In the genomic region with DNA sequence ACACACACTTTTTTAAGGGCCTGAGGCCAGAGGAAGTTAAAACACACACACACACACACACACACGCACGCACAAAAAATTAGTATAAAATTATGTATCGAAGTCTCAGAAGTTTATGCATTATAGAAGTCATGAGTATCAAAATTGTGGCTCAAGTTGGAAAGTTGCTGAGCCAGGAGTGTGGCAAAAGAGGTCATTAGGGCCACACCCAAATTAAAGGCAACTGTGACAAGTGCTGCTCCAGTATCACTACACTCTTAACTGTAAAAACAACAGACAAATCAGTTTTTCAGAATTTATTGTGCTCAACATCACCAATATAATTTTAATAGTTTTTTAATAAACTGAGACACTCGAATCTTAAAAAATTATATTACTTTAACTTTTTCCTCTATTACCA, we compare ENCODE assay signal across 14 cellular contexts. TPM values are rescaled to one million over a fixed set of nuclear protein-coding genes. Genes with fewer than 3 reads are reported as not detected.
A peak's percentile ranks its signal among the peaks of the same experiment; 100 is the strongest.
DNase-seq lines count a peak whose midpoint lies in the region; ATAC-seq and TF ChIP-seq lines count a peak whose summit lies in the region.
"Had no signal": no experiment of that assay in that cellular context is flagged by ENCODE, and none has a peak within 500 bp of the region (broad histone marks: within the 10 kb centered on the region; RNA-seq: fewer than 3 reads in every experiment).

No MANE protein-coding gene starts in this region.

- no peak overlapping the region for H3K4me3 Mint-ChIP-seq in nephron progenitor cell

- TF ChIP-seq POLR2A in erythroblast (IDR thresholded peaks at IDR 0.05; ENCODE audit: low read length) = no peak
- TF ChIP-seq POLR2A in sigmoid colon (IDR thresholded peaks at IDR 0.05) = no peak

- 89 to 93% methylated on average over 4 of the region's 4 CpGs for WGBS in sigmoid colon, 2 donors

- H3K4me3 ChIP-seq in Karpas-422 (ENCODE audit: low read length) (no peak overlapping the region), sigmoid colon (no peak overlapping the region)
- H3K4me3 ChIP-seq: Peyer's patch, right lobe of liver had no signal

- H3K27me3 ChIP-seq in Karpas-422 (ENCODE audit: low read length) = no peaks in the 10 kb centered on the region
- H3K27me3 ChIP-seq in sigmoid colon = no peaks in the 10 kb centered on the region
- H3K27me3 ChIP-seq: Peyer's patch, right lobe of liver had no signal

- peaks cover 85% of the 10 kb centered on the region for H3K36me3 Mint-ChIP-seq in nephron progenitor cell (ENCODE audit: low read depth)

- H3K36me3 ChIP-seq in Karpas-422 (ENCODE audit: insufficient read depth, low read length) = peaks cover 46% of the 10 kb centered on the region; the same call in 1 of the 2 replicates
- H3K36me3 ChIP-seq in sigmoid colon = peaks cover 0 to 31% (median 7%) of the 10 kb centered on the region in 4 donors

- H3K27ac Mint-ChIP-seq in nephron progenitor cell = no peak overlapping the region

- H3K9ac ChIP-seq in Karpas-422 (ENCODE audit: low read length) = no peak overlapping the region

- peaks cover 7% of the 10 kb centered on the region; the same call in 1 of the 2 replicates for H4K20me1 ChIP-seq in Karpas-422 (ENCODE audit: insufficient read depth, low read depth, low read length)

- H3K9me3 ChIP-seq in Karpas-422 (ENCODE audit: low read length) (no peaks in the 10 kb centered on the region), sigmoid colon (no peaks in the 10 kb centered on the region)
- H3K9me3 ChIP-seq: right lobe of liver had no signal

- intact Hi-C loops in sigmoid colon (cut with DNase I) = no loop called here

- H3K9me2 ChIP-seq in Karpas-422 (replicated peaks; ENCODE audit: insufficient read depth, low read length) = no peaks in the 10 kb centered on the region

- H3K4me2 ChIP-seq in Karpas-422 (ENCODE audit: low read depth, low read length, poor library complexity, severe bottlenecking) = no peak overlapping the region

- no peak for ATAC-seq in HG02571 (IDR thresholded peaks at IDR 0.05; ENCODE audit: unreplicated experiment)

- TF ChIP-seq CTCF in sigmoid colon (IDR thresholded peaks at IDR 0.05) (no peak), nephron progenitor cell (IDR thresholded peaks at IDR 0.05) (no peak)

- no peaks in the 10 kb centered on the region for H3K27me3 Mint-ChIP-seq in nephron progenitor cell (ENCODE audit: low read depth, poor library complexity)

- H3K4me1 Mint-ChIP-seq in nephron progenitor cell = no peaks in the 10 kb centered on the region

- H3K9me3 Mint-ChIP-seq in nephron progenitor cell = peaks cover 24% of the 10 kb centered on the region

- peak; percentile 27 for DNase-seq in activated CD4-positive, alpha-beta T cell treated with anti-CD3 and anti-CD28 coated beads for 48 hours
- DNase-seq in activated CD4-positive, alpha-beta T cell treated with anti-CD3 and anti-CD28 coated beads for 1 hour = no peak
- no peak for DNase-seq in Karpas-422
- DNase-seq in erythroblast (lab: John Stamatoyannopoulos, UW) = peak; percentile 38 to 60
- no peak for DNase-seq in sigmoid colon
- no peak for DNase-seq in NCI-H82 (lab: John Stamatoyannopoulos, UW)
- no peak for DNase-seq in nephron progenitor cell
- DNase-seq: COR-L47, KBM-7, NCI-H1694, NCI-H524 treated with DMSO at 0.1 percent for 48 hours, Peyer's patch, right lobe of liver had no signal

- peaks cover 44% of the 10 kb centered on the region for H3K4me1 ChIP-seq in Karpas-422 (ENCODE audit: low read length)
- H3K4me1 ChIP-seq in sigmoid colon = peaks cover 0 to 38% (median 23%) of the 10 kb centered on the region in 4 donors
- H3K4me1 ChIP-seq: right lobe of liver had no signal

- H2AFZ ChIP-seq in Karpas-422 (ENCODE audit: low read length) = no peak overlapping the region

- 0 out of 2 replicates have a peak overlapping the region, but pooled peaks have one; percentile 51 for H3K27ac ChIP-seq in Karpas-422 (ENCODE audit: low read length)
- peak overlapping the region in 3 of 4 donors; percentile 41 to 50 (median 42) for H3K27ac ChIP-seq in sigmoid colon
- H3K27ac ChIP-seq: right lobe of liver had no signal

- peaks cover 96% of the 10 kb centered on the region for H3K79me2 ChIP-seq in Karpas-422 (ENCODE audit: low read length)

- no peak for TF ChIP-seq EP300 in sigmoid colon (IDR thresholded peaks at IDR 0.05)

RNA-seq across cellular contexts. Expression of a gene that starts 36.9 kb away (rescaled TPM):
- 112 and 189 TPM in 2 replicates for total RNA-seq in Karpas-422 (2014; rRNA removed; shearing (Covaris generic); ENCODE audit: low replicate concordance)
- total RNA-seq in sigmoid colon = 100 to 1,000 TPM; 179 to 273 (median 229) TPM
- polyA plus RNA-seq in sigmoid colon = 100 to 1,000 TPM; 179 to 240 (median 201) TPM

RNA-seq across cellular contexts. Expression of a gene that starts 38.3 kb away (rescaled TPM):
- total RNA-seq in Karpas-422 (2014; rRNA removed; shearing (Covaris generic); ENCODE audit: low replicate concordance) = 36.6 and 39.8 TPM in 2 replicates
- total RNA-seq in sigmoid colon = 10 to 100 TPM; 12.1 to 17.6 (median 16.1) TPM
- 10 to 100 TPM in 2 of 3 donors, 1 to 10 TPM in 1; 3.2 to 12.8 (median 10.2) TPM for polyA plus RNA-seq in sigmoid colon

Comparison
In these comparisons a context has a peak if more than half of its experiments do, and no peak if none do; other contexts are left out.
1. DNase-seq: peak in activated CD4-positive, alpha-beta T cell treated with anti-CD3 and anti-CD28 coated beads for 48 hours (single experiment) and erythroblast (2 of 2); none in activated CD4-positive, alpha-beta T cell treated with anti-CD3 and anti-CD28 coated beads for 1 hour (single experiment), Karpas-422 (single experiment), sigmoid colon (single experiment), NCI-H82 (single experiment) and nephron progenitor cell (single experiment).